ENCODE assay signal across 14 cellular contexts in the genomic region with DNA sequence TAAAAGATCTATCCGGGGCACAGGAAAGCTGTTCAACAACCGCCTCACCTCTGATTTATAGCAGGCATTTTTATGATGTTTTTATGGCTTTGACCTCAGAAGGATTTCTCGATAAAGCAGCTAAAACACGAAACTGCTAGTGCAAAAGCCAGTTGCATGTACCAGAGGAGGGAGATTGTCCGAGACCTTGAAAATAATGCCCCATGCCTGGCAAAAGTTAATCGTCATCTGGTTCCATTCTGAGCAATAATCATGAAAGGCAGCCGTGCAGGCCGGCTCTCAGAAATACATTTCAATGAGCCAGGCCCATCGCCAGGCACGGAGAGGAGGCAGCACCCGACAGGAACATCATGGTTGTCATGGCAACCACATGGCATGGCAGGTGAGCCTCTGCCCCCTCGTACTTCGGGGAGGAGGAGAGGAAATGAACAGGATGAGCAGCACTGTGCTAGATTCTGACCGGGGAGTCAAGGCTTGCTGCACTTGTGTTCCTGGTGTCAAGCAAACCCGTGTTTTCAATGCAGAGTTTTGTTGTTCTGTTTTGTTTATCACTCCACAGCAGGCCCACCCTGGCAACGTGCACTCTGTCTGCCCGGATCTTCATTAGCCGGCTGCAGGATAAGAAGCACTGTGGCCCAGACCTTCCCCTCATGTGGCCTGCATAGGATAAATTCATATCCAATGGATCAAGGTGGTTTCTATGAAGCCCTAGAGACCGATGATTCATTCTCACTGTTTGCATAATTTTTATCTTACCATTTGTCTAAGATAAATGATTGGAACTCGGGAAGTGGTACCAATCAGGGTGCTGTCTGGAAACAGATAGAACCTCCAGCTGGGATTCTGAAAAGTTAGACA.
DNase-seq lines count a peak whose midpoint lies in the region; ATAC-seq, FAIRE-seq and TF ChIP-seq lines count a peak whose summit lies in the region.
"Had no signal": no experiment of that assay in that cellular context is flagged by ENCODE, and none has a peak within 500 bp of the region (broad histone marks: within the 10 kb centered on the region; RNA-seq: fewer than 3 reads in every experiment).

No MANE protein-coding gene starts in this region.

- no peak overlapping the region for H3K9ac ChIP-seq in K562 (ENCODE audit: insufficient read depth in 1 of 2, low read depth in 2 of 2, low read length in 2 of 2)

- H4K20me1 ChIP-seq in K562 (replicated peaks; ENCODE audit: control insufficient read depth, insufficient read depth, low read length): no peaks in the 10 kb centered on the region

- H3K4me1 ChIP-seq in K562 (replicated peaks in 1 of 2; ENCODE audit: control insufficient read depth in 2 of 2, insufficient read depth in 2 of 2, low read length in 2 of 2) (no peaks in the 10 kb centered on the region), small intestine (ENCODE audit: control insufficient read depth in 2 of 2, insufficient read depth in 1 of 2, low read depth in 1 of 2, low read length in 1 of 2) (peaks cover 0 to 12% of the 10 kb centered on the region in 2 donors)
- H3K4me1 ChIP-seq: right atrium auricular region had no signal

- H3K4me3 ChIP-seq in K562 (no peak overlapping the region), small intestine (ENCODE audit: low read depth in 1 of 2, low read length in 2 of 2) (no peak overlapping the region)
- H3K4me3 ChIP-seq: right atrium auricular region had no signal

- DNase-seq in NCI-H128 (lab: John Stamatoyannopoulos, UW; ENCODE audit: unreplicated experiment): peak; percentile 57
- DNase-seq in NCI-H2227 treated with DMSO at 0.1 percent for 48 hours (lab: John Stamatoyannopoulos, UW): peak; percentile 48
- DNase-seq in K562 (ENCODE audit: extremely low read depth in 1 of 4, low spot score in 3 of 4): no peak
- peak; percentile 69 for DNase-seq in small intestine
- no peak for DNase-seq in SIG-M5 (lab: John Stamatoyannopoulos, UW)
- DNase-seq: activated CD8-positive, alpha-beta memory T cell treated with anti-CD3 and anti-CD28 coated beads, Interleukin-2, amount 10 ng/mL, durations not matched to agents 7 days and 5 days; activated naive CD4-positive, alpha-beta T cell treated with anti-CD3 and anti-CD28 coated beads, Interleukin-2, amount 10 ng/mL, durations not matched to agents 7 days and 5 days; left ventricle myocardium superior; naive thymus-derived CD8-positive, alpha-beta T cell; stimulated activated naive CD4-positive, alpha-beta T cell treated with Interleukin-2 at 50 U/mL for 16 hours had no signal

- CTCF ChIA-PET in K562 (lab: Yijun Ruan, JAX; ENCODE audit: low intra/inter-chr PET ratio): no interaction called here

- intact Hi-C loops in K562 (cut with micrococcal nuclease): no loop called here

- TF ChIP-seq POLR2A in K562 (conservative IDR thresholded peaks at IDR 0.05): no peak

- BruUV-seq in K562 (replicated peaks; lab: Mats Ljungman, UMichigan): no TSS peak

- no peak for TF ChIP-seq RAD21 in K562 (CRISPR knock-in tag; conservative IDR thresholded peaks at IDR 0.05 in 1 of 2, IDR thresholded peaks at IDR 0.05 in 1 of 2)

- no peak overlapping the region for H2AFZ ChIP-seq in K562 (ENCODE audit: low read depth, low read length)

- POLR2A ChIA-PET in K562 (lab: Yijun Ruan, JAX): no interaction called here

- ATAC-seq in K562: no peak
- ATAC-seq in HG02588 (IDR thresholded peaks at IDR 0.05; ENCODE audit: unreplicated experiment): no peak
- no peak for ATAC-seq in HG03469 (IDR thresholded peaks at IDR 0.05; ENCODE audit: unreplicated experiment)
- ATAC-seq: activated CD8-positive, alpha-beta memory T cell treated with anti-CD3 and anti-CD28 coated beads, Interleukin-2, amount 10 ng/mL, durations not matched to agents 7 days and 5 days; left ventricle myocardium superior; naive thymus-derived CD8-positive, alpha-beta T cell; WTC11 had no signal

- peaks cover 3 to 35% of the 10 kb centered on the region in 2 experiments; a peak in 4 of 5 replicates for H3K27me3 ChIP-seq in K562 (ENCODE audit: control insufficient read depth in 2 of 2, insufficient read depth in 2 of 2, low read length in 2 of 2)
- H3K27me3 ChIP-seq in small intestine (ENCODE audit: control insufficient read depth in 2 of 2, insufficient read depth in 2 of 2, low read length in 2 of 2): no peaks in the 10 kb centered on the region
- H3K27me3 ChIP-seq: right atrium auricular region had no signal

- no peak for TF ChIP-seq CTCF in K562 (IDR thresholded peaks at IDR 0.05 in 2 of 3, conservative IDR thresholded peaks at IDR 0.05 in 1 of 3; ENCODE audit: insufficient read depth in 2 of 3, low read depth in 1 of 3, low read length in 3 of 3)

- no peak overlapping the region for H3K4me2 ChIP-seq in K562 (ENCODE audit: insufficient read depth, low read length)

- H3K9me3 ChIP-seq in K562 (replicated peaks; ENCODE audit: control insufficient read depth, insufficient read depth, low read depth, low read length) (no peaks in the 10 kb centered on the region), small intestine (ENCODE audit: control insufficient read depth, low read depth) (no peaks in the 10 kb centered on the region)

- no peak overlapping the region for H3K27ac ChIP-seq in K562 (ENCODE audit: extremely low read depth, low read depth, low read length)
- H3K27ac ChIP-seq in small intestine (ENCODE audit: low read depth in 1 of 2, low read length in 1 of 2): no peak overlapping the region
- H3K27ac ChIP-seq: right atrium auricular region had no signal

- in situ Hi-C loops in K562 (cut with MboI): no loop called here

- FAIRE-seq in K562 (lab: Jason Lieb, UNC) (no peak), small intestine (lab: Jason Lieb, UNC) (no peak)

- WGBS in K562 (ENCODE audit: insufficient coverage, low coverage, missing lambda C conversion rate): 1% methylated on average over 20 of the region's 20 CpGs
- WGBS in small intestine, 3 donors: 12 to 39% (median 30%) methylated on average over 19 to 20 of the region's 20 CpGs

- H3K79me2 ChIP-seq in K562 (ENCODE audit: control insufficient read depth, insufficient read depth, low read length): no peaks in the 10 kb centered on the region

- H3K36me3 ChIP-seq in K562 (ENCODE audit: control insufficient read depth, insufficient read depth, low read length) (no peaks in the 10 kb centered on the region), small intestine (ENCODE audit: control insufficient read depth in 2 of 2, insufficient read depth in 2 of 2, low read length in 2 of 2) (no peaks in the 10 kb centered on the region)
- H3K36me3 ChIP-seq: right atrium auricular region had no signal

- TF ChIP-seq EP300 in K562 (IDR thresholded peaks at IDR 0.05; ENCODE audit: low read length): no peak

- H3K9me1 ChIP-seq in K562 (ENCODE audit: control insufficient read depth, insufficient read depth, low read length): no peaks in the 10 kb centered on the region

TF ChIP-seq in K562, 482 proteins besides CTCF, POLR2A, EP300 and RAD21:
- TF ChIP-seq RFX1 (IDR thresholded peaks at IDR 0.05) (peak; percentile 75), ZNF174 (CRISPR knock-in tag; IDR thresholded peaks at IDR 0.05) (no peak), ZKSCAN1 (IDR thresholded peaks at IDR 0.05; ENCODE audit: low read depth, low read length) (no peak)

Comparison
In these comparisons a context has a peak if more than half of its experiments do, and no peak if none do; other contexts are left out.
1. DNase-seq: peak in NCI-H128 (single experiment), NCI-H2227 treated with DMSO at 0.1 percent for 48 hours (single experiment) and small intestine (single experiment); none in K562 (0 of 4) and SIG-M5 (single experiment).